In genomic region chr2:70520825-70521224, GRCh38 we compare ENCODE assay signal across 3 cellular contexts.
TF ChIP-seq lines count a peak whose summit lies in the region.

No MANE protein-coding gene starts in this region.

TF ChIP-seq in HCT116, 20 proteins besides CTCF, POLR2A, EP300 and RAD21 (continues in another document):
- TF ChIP-seq ZBTB33 (IDR thresholded peaks at IDR 0.05; ENCODE audit: extremely low read depth, insufficient replicate concordance, low read length) (no peak), SRF (IDR thresholded peaks at IDR 0.05; ENCODE audit: low read depth) (no peak), ZNF274 (IDR thresholded peaks at IDR 0.05; ENCODE audit: low read depth, low read length) (no peak), SIN3A (IDR thresholded peaks at IDR 0.05; ENCODE audit: low read depth) (no peak), EGR1 (IDR thresholded peaks at IDR 0.05; ENCODE audit: low read depth) (no peak), FOSL1 (IDR thresholded peaks at IDR 0.05; ENCODE audit: low read depth) (no peak), POLR2AphosphoS5 (IDR thresholded peaks at IDR 0.05; ENCODE audit: low read depth, low read length) (no peak), ZFX (IDR thresholded peaks at IDR 0.05) (no peak), TCF7L2 (IDR thresholded peaks at IDR 0.05; ENCODE audit: borderline replicate concordance, extremely low read depth, insufficient read depth, insufficient read length) (no peak), CEBPB (IDR thresholded peaks at IDR 0.05; ENCODE audit: low read depth) (no peak), ELF1 (IDR thresholded peaks at IDR 0.05; ENCODE audit: borderline replicate concordance, low read depth) (no peak), REST (IDR thresholded peaks at IDR 0.05; ENCODE audit: low read depth) (no peak), YY1 (IDR thresholded peaks at IDR 0.05; ENCODE audit: extremely low read depth, insufficient replicate concordance, low read depth, low read length) (no peak), JUND (IDR thresholded peaks at IDR 0.05) (no peak), EZH2 (IDR thresholded peaks at IDR 0.05) (no peak)
- TF ChIP-seq, protein P1, sequence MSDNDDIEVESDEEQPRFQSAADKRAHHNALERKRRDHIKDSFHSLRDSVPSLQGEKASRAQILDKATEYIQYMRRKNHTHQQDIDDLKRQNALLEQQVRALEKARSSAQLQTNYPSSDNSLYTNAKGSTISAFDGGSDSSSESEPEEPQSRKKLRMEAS (IDR thresholded peaks at IDR 0.05) = no peak
- TF ChIP-seq, protein P2, sequence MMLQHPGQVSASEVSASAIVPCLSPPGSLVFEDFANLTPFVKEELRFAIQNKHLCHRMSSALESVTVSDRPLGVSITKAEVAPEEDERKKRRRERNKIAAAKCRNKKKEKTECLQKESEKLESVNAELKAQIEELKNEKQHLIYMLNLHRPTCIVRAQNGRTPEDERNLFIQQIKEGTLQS (IDR thresholded peaks at IDR 0.05) = no peak

TF ChIP-seq in WTC11, 78 proteins besides CTCF, POLR2A, EP300 and RAD21 (continued from another document):
- TF ChIP-seq, protein P3, sequence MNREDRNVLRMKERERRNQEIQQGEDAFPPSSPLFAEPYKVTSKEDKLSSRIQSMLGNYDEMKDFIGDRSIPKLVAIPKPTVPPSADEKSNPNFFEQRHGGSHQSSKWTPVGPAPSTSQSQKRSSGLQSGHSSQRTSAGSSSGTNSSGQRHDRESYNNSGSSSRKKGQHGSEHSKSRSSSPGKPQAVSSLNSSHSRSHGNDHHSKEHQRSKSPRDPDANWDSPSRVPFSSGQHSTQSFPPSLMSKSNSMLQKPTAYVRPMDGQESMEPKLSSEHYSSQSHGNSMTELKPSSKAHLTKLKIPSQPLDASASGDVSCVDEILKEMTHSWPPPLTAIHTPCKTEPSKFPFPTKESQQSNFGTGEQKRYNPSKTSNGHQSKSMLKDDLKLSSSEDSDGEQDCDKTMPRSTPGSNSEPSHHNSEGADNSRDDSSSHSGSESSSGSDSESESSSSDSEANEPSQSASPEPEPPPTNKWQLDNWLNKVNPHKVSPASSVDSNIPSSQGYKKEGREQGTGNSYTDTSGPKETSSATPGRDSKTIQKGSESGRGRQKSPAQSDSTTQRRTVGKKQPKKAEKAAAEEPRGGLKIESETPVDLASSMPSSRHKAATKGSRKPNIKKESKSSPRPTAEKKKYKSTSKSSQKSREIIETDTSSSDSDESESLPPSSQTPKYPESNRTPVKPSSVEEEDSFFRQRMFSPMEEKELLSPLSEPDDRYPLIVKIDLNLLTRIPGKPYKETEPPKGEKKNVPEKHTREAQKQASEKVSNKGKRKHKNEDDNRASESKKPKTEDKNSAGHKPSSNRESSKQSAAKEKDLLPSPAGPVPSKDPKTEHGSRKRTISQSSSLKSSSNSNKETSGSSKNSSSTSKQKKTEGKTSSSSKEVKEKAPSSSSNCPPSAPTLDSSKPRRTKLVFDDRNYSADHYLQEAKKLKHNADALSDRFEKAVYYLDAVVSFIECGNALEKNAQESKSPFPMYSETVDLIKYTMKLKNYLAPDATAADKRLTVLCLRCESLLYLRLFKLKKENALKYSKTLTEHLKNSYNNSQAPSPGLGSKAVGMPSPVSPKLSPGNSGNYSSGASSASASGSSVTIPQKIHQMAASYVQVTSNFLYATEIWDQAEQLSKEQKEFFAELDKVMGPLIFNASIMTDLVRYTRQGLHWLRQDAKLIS (CRISPR knock-in tag; IDR thresholded peaks at IDR 0.05; ENCODE audit: borderline replicate concordance) = no peak
- no peak for TF ChIP-seq ZNF138 (CRISPR knock-in tag; conservative IDR thresholded peaks at IDR 0.05)

TF ChIP-seq in SK-N-SH treated with all-trans-retinoic acid at 6 μM for 48 hours, 23 proteins besides CTCF, POLR2A, EP300 and RAD21 (continued from another document):
- TF ChIP-seq PATZ1 (CRISPR knock-in tag; IDR thresholded peaks at IDR 0.05; ENCODE audit: borderline replicate concordance) (no peak), POU6F1 (CRISPR knock-in tag; IDR thresholded peaks at IDR 0.05; ENCODE audit: borderline replicate concordance, low read depth) (no peak)
